ENCODE assay signal across 13 cellular contexts in genomic region chr13:75724742-75725504, GRCh38.
DNase-seq lines count a peak whose midpoint lies in the region; ATAC-seq and TF ChIP-seq lines count a peak whose summit lies in the region.
"Had no signal": no experiment of that assay in that cellular context is flagged by ENCODE, and none has a peak within 500 bp of the region (broad histone marks: within the 10 kb centered on the region; RNA-seq: fewer than 3 reads in every experiment).

No MANE protein-coding gene starts in this region.

- no peak overlapping the region for H3K4me3 ChIP-seq in transverse colon
- H3K4me3 ChIP-seq: adrenal gland had no signal

- no peaks in the 10 kb centered on the region for H3K9me3 ChIP-seq in transverse colon
- H3K9me3 ChIP-seq: adrenal gland had no signal

- H3K4me1 ChIP-seq in transverse colon = peaks cover 5 to 25% (median 8%) of the 10 kb centered on the region in 4 donors
- H3K4me1 ChIP-seq: adrenal gland had no signal

- WGBS in transverse colon (ENCODE audit: low coverage in 1 of 2), 2 donors = 28 to 38% methylated on average over 3 of the region's 3 CpGs

- no peak for TF ChIP-seq POLR2A in transverse colon (IDR thresholded peaks at IDR 0.05)

- no peaks in the 10 kb centered on the region for H3K36me3 ChIP-seq in transverse colon
- H3K36me3 ChIP-seq: adrenal gland, WERI-Rb-1 had no signal

- H3K27me3 ChIP-seq in transverse colon = no peaks in the 10 kb centered on the region
- H3K27me3 ChIP-seq: adrenal gland had no signal

- peak overlapping the region; percentile 4 to 65 (median 47) for H3K27ac ChIP-seq in transverse colon
- H3K27ac ChIP-seq: adrenal gland, WERI-Rb-1 had no signal

- TF ChIP-seq EP300 in transverse colon (IDR thresholded peaks at IDR 0.05; ENCODE audit: low read depth) = no peak

- TF ChIP-seq CTCF in transverse colon (IDR thresholded peaks at IDR 0.05) = no peak

- DNase-seq in NCI-H2029 treated with DMSO at 0.1 percent for 48 hours (lab: John Stamatoyannopoulos, UW) (peak; percentile 37), NCI-H2029 (lab: John Stamatoyannopoulos, UW) (no peak), SHP77 (lab: John Stamatoyannopoulos, UW) (peak; percentile 12 to 14), left colon (no peak), transverse colon (no peak), superior temporal gyrus (ENCODE audit: extremely low spot score) (no peak)
- DNase-seq in stimulated activated CD8-positive, alpha-beta memory T cell treated with anti-CD3 and anti-CD28 coated beads, Interleukin-4, amount 100 ng/mL, for 48 hours = no peak
- DNase-seq: adrenal gland; NCI-H446; stimulated activated CD4-positive, alpha-beta T cell treated with anti-CD3 and anti-CD28 coated beads, Interleukin-12 subunit alpha, Interleukin-12 subunit beta, amount 100 ng/mL, for 4 hours; WERI-Rb-1 had no signal

- ATAC-seq in left colon (peak; percentile 98), GM19452 (IDR thresholded peaks at IDR 0.05; ENCODE audit: unreplicated experiment) (no peak)
- ATAC-seq: natural killer cell treated with Interleukin-12 subunit alpha and Interleukin-12 subunit beta and Interleukin-15 and Interleukin-18, amount 100 ng/mL, for 72 hours had no signal

- intact Hi-C loops in left colon (cut with DNase I, micrococcal nuclease) = no loop called here
- intact Hi-C loops in transverse colon (cut with DNase I; ENCODE audit: low total_unique reads) = no loop called here

- in situ Hi-C loops in transverse colon (cut with MboI; ENCODE audit: low pct_ligation_motif_present in 1 of 4, low pct_unique_long_range_greater_than_20kb in 1 of 4, low sequenced_read_pairs in 3 of 4) = no loop called here

Comparison
In these comparisons a context has a peak if more than half of its experiments do, and no peak if none do; other contexts are left out.
1. DNase-seq: peak in NCI-H2029 treated with DMSO at 0.1 percent for 48 hours (single experiment) and SHP77 (2 of 2); none in NCI-H2029 (single experiment), left colon (0 of 2), transverse colon (single experiment), stimulated activated CD8-positive, alpha-beta memory T cell treated with anti-CD3 and anti-CD28 coated beads, Interleukin-4, amount 100 ng/mL, for 48 hours (single experiment) and superior temporal gyrus (single experiment).